1 cellular context compared by ENCODE assay signal in genomic region chr16:57998484-57998883, GRCh38.
TF ChIP-seq lines count a peak whose summit lies in the region.

No MANE protein-coding gene starts in this region.

TF ChIP-seq in K562, 482 proteins besides CTCF, POLR2A, EP300 and RAD21:
- TF ChIP-seq FOXO4 (CRISPR knock-in tag; IDR thresholded peaks at IDR 0.05) = no peak
- 0 out of 2 replicates have a peak, but pooled peaks have one; percentile 57 for TF ChIP-seq ZNF263 (CRISPR knock-in tag; IDR thresholded peaks at IDR 0.05; ENCODE audit: borderline replicate concordance)
- TF ChIP-seq ZNF512 (tag; IDR thresholded peaks at IDR 0.05) = no peak
TF ChIP-seq in K562: peak in this region for 1.
